ENCODE assay signal across 1 cellular context in the genomic region with DNA sequence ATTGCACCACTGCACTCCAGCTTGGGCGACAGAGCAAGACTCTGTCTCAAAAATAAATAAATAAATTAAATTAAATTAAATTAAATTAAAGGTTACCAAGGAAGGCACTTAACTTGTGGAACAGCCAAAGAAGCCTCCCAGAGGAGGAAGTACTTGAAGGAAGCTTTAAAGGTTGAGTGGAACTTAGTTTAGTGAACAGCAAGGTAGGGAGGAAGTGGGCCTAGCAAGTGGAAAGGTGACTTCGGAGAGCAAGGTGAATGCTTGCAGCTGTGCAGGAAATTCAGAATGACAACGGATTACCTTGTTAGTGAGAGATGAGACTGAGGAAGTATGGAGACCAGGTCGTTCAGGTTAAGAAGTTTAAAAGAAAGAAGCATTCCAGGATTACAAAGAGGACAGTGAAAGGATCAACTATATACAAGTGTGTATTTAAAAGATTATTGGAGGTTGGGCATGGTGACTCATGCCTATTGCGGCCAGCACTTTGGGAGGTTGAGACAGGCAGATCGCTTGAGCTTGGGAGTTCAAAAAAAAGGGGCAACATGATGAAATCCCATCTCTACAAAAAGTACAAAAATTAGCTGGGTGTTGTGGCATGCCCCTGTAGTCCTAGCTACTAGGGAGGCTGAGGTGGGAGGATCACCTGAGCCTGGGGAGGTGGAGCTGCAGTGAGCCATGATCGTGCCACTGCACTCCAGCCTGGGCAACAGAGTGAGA.
TF ChIP-seq lines count a peak whose summit lies in the region.

No MANE protein-coding gene starts in this region.

TF ChIP-seq in A549, 52 proteins besides CTCF, POLR2A, EP300 and RAD21:
- TF ChIP-seq SMC3 (IDR thresholded peaks at IDR 0.05) (no peak), ESRRA (IDR thresholded peaks at IDR 0.05; ENCODE audit: borderline replicate concordance, low read length) (no peak), SREBF2 (IDR thresholded peaks at IDR 0.05) (no peak), ATOH8 (CRISPR knock-in tag; IDR thresholded peaks at IDR 0.05; ENCODE audit: low read depth) (no peak), JUNB (IDR thresholded peaks at IDR 0.05) (peak; percentile 58; the same call in 1 of the 2 replicates), FOSB (CRISPR knock-in tag; IDR thresholded peaks at IDR 0.05) (no peak), ZC3H11A (IDR thresholded peaks at IDR 0.05) (no peak), MAZ (IDR thresholded peaks at IDR 0.05; ENCODE audit: borderline replicate concordance, low read depth, low read length) (no peak), TFCP2L1 (CRISPR knock-in tag; IDR thresholded peaks at IDR 0.05) (no peak), EHMT2 (IDR thresholded peaks at IDR 0.05; ENCODE audit: low read depth) (no peak), FOSL2 (IDR thresholded peaks at IDR 0.05) (peak; percentile 61; the same call in 1 of the 2 replicates), FOSL2 (CRISPR knock-in tag; IDR thresholded peaks at IDR 0.05) (peak; percentile 90), MAFK (IDR thresholded peaks at IDR 0.05; ENCODE audit: partially characterized antibody) (no peak), ELK1 (IDR thresholded peaks at IDR 0.05; ENCODE audit: low read depth, low read length) (no peak), GATA3 (IDR thresholded peaks at IDR 0.05; ENCODE audit: borderline replicate concordance) (peak; percentile 34; the same call in 1 of the 2 replicates), CBX8 (IDR thresholded peaks at IDR 0.05) (no peak), NFE2L2 (conservative IDR thresholded peaks at IDR 0.05; ENCODE audit: low read length) (no peak), JUN (IDR thresholded peaks at IDR 0.05) (peak; percentile 48 to 70; a peak in 2 of 5 replicates), NR3C1 (IDR thresholded peaks at IDR 0.05) (no peak), MYC (IDR thresholded peaks at IDR 0.05; ENCODE audit: borderline replicate concordance, low read length) (no peak), HDAC2 (IDR thresholded peaks at IDR 0.05) (no peak), CHD2 (IDR thresholded peaks at IDR 0.05; ENCODE audit: low read length, partially characterized antibody) (no peak), HOXB13 (CRISPR knock-in tag; IDR thresholded peaks at IDR 0.05; ENCODE audit: low read depth) (no peak; the same call in 1 of the 2 replicates), POLR2AphosphoS2 (conservative IDR thresholded peaks at IDR 0.05; ENCODE audit: low read length) (no peak), HOXB5 (CRISPR knock-in tag; IDR thresholded peaks at IDR 0.05) (no peak), BHLHE40 (IDR thresholded peaks at IDR 0.05; ENCODE audit: low read depth, low read length) (no peak), HOXA7 (CRISPR knock-in tag; IDR thresholded peaks at IDR 0.05) (no peak), RNF2 (IDR thresholded peaks at IDR 0.05; ENCODE audit: borderline replicate concordance, low read depth) (no peak), FOXS1 (CRISPR knock-in tag; IDR thresholded peaks at IDR 0.05) (no peak), HEYL (CRISPR knock-in tag; IDR thresholded peaks at IDR 0.05) (no peak), MAX (IDR thresholded peaks at IDR 0.05) (peak; percentile 18; the same call in 1 of the 2 replicates), PBX3 (IDR thresholded peaks at IDR 0.05) (no peak), CEBPB (IDR thresholded peaks at IDR 0.05) (peak; percentile 25 to 60; a peak in 2 of 4 replicates), PHF8 (IDR thresholded peaks at IDR 0.05; ENCODE audit: borderline replicate concordance, low read depth) (no peak), NPAS2 (CRISPR knock-in tag; IDR thresholded peaks at IDR 0.05; ENCODE audit: borderline replicate concordance) (no peak), KDM1A (IDR thresholded peaks at IDR 0.05; ENCODE audit: low read depth) (no peak)
- TF ChIP-seq, protein P1, sequence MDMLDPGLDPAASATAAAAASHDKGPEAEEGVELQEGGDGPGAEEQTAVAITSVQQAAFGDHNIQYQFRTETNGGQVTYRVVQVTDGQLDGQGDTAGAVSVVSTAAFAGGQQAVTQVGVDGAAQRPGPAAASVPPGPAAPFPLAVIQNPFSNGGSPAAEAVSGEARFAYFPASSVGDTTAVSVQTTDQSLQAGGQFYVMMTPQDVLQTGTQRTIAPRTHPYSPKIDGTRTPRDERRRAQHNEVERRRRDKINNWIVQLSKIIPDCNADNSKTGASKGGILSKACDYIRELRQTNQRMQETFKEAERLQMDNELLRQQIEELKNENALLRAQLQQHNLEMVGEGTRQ (IDR thresholded peaks at IDR 0.05): no peak
